ENCODE assay signal across 1 cellular context in genomic region chr1:54519709-54520108, GRCh38.
TF ChIP-seq lines count a peak whose summit lies in the region.

No MANE protein-coding gene starts in this region.

TF ChIP-seq in SK-N-SH, 30 proteins besides CTCF, POLR2A, EP300 and RAD21 (continued from another document):
- no peak for TF ChIP-seq REST (IDR thresholded peaks at IDR 0.05; ENCODE audit: low read depth, low read length)
- no peak for TF ChIP-seq RXRA (IDR thresholded peaks at IDR 0.05; ENCODE audit: borderline replicate concordance, low read depth)
